8 cellular contexts compared by ENCODE assay signal in genomic region chr19:55173186-55173716, GRCh38. TPM values are rescaled to one million over a fixed set of nuclear protein-coding genes. Genes with fewer than 3 reads are reported as not detected.
DNase-seq lines count a peak whose midpoint lies in the region; ATAC-seq and TF ChIP-seq lines count a peak whose summit lies in the region.

No MANE protein-coding gene starts in this region.

- H4K5ac ChIP-seq in IMR-90 (ENCODE audit: low read depth, low read length) (no peak overlapping the region; the same call in 1 of the 2 replicates), mesendoderm (ENCODE audit: low read length) (no peak overlapping the region)

- peak overlapping the region; percentile 50 to 95; a peak in 2 of 4 replicates for H4K8ac ChIP-seq in IMR-90 (ENCODE audit: low read depth in 2 of 2, low read length in 2 of 2)
- H4K8ac ChIP-seq in mesendoderm (ENCODE audit: low read depth, low read length) = no peak overlapping the region

- no peaks in the 10 kb centered on the region for H3K9me3 Mint-ChIP-seq in dendritic cell treated with granulocyte-macrophage colony-stimulating factor and Interleukin-4, amounts not matched to agents 40 ng/mL and 50 ng/mL, for 4 days

- no peak overlapping the region for H4K91ac ChIP-seq in IMR-90 (ENCODE audit: insufficient read depth, low read depth, low read length)

- TF ChIP-seq RAD21 in IMR-90 (IDR thresholded peaks at IDR 0.05; ENCODE audit: low read length) = no peak

- H3K4me1 Mint-ChIP-seq in dendritic cell treated with granulocyte-macrophage colony-stimulating factor and Interleukin-4, amounts not matched to agents 40 ng/mL and 50 ng/mL, for 4 days (ENCODE audit: low read depth) = peaks cover 22% of the 10 kb centered on the region

- peak overlapping the region; percentile 91 for H2AFZ ChIP-seq in IMR-90 (replicated peaks; ENCODE audit: low read length, poor library complexity)

- peak overlapping the region; percentile 30; the same call in 1 of the 2 replicates for H3K14ac ChIP-seq in IMR-90 (replicated peaks; ENCODE audit: low read depth, low read length)

- H2BK20ac ChIP-seq in IMR-90 (ENCODE audit: low read depth, low read length) = no peak overlapping the region

- H3K9me3 ChIP-seq in IMR-90 (ENCODE audit: control insufficient read depth, insufficient read depth, low read length) = no peaks in the 10 kb centered on the region

- peak; percentile 3; the same call in 1 of the 2 replicates for ATAC-seq in IMR-90 (ENCODE audit: low read depth)
- ATAC-seq in activated CD4-positive, CD25-positive, alpha-beta regulatory T cell treated with anti-CD3 and anti-CD28 coated beads, Interleukin-2, amount 50 U/mL, for 24 hours = no peak

- dilution Hi-C loops in IMR-90 (cut with HindIII; ENCODE audit: low sequenced_read_pairs, unreplicated experiment) = no loop called here

- no peak for TF ChIP-seq POLR2A in IMR-90 (IDR thresholded peaks at IDR 0.05; ENCODE audit: low read depth, low read length)

- intact Hi-C loops in IMR-90 (cut with micrococcal nuclease) = no loop called here
- intact Hi-C loops in dendritic cell treated with granulocyte-macrophage colony-stimulating factor and Interleukin-4, amounts not matched to agents 40 ng/mL and 50 ng/mL, for 4 days (cut with micrococcal nuclease) = no loop called here

- no peak overlapping the region for H2AK5ac ChIP-seq in IMR-90 (ENCODE audit: low read depth, low read length)
- H2AK5ac ChIP-seq in mesendoderm (ENCODE audit: low read length) = no peak overlapping the region

- H3K9me1 ChIP-seq in IMR-90 (ENCODE audit: insufficient read depth, low read length) = no peaks in the 10 kb centered on the region

- H3K36me3 ChIP-seq in IMR-90 (ENCODE audit: control insufficient read depth, insufficient read depth, low read length) (no peaks in the 10 kb centered on the region), mesendoderm (ENCODE audit: control insufficient read depth, insufficient read depth, low read length) (no peaks in the 10 kb centered on the region)

- no peak for TF ChIP-seq CTCF in 22Rv1 (IDR thresholded peaks at IDR 0.05)
- TF ChIP-seq CTCF in IMR-90 (conservative IDR thresholded peaks at IDR 0.05; ENCODE audit: low read depth, low read length) = no peak

- H3K4me2 ChIP-seq in IMR-90 (ENCODE audit: low read depth, low read length) = peak overlapping the region; percentile 68
- peak overlapping the region; percentile 91 for H3K4me2 ChIP-seq in mesendoderm (ENCODE audit: low read length)

- peak overlapping the region; percentile 17 for H3K9ac ChIP-seq in IMR-90 (ENCODE audit: low read depth, low read length)
- H3K9ac ChIP-seq in mesendoderm (ENCODE audit: low read length) = peak overlapping the region; percentile 61

- H3K27ac ChIP-seq in 22Rv1 (peak overlapping the region; percentile 78), IMR-90 (ENCODE audit: insufficient read depth, low read length) (no peak overlapping the region; the same call in 1 of the 2 replicates), mesendoderm (ENCODE audit: low read depth, low read length) (no peak overlapping the region)

- H3K4me1 ChIP-seq in IMR-90 (ENCODE audit: control insufficient read depth, insufficient read depth, low read length) (peaks cover 4% of the 10 kb centered on the region; the same call in 1 of the 2 replicates), mesendoderm (ENCODE audit: control insufficient read depth, low read depth, low read length) (no peaks in the 10 kb centered on the region)

- in situ Hi-C loops in IMR-90 (cut with MboI; ENCODE audit: low sequenced_read_pairs) = no loop called here

- no peak overlapping the region for H3K18ac ChIP-seq in IMR-90 (ENCODE audit: low read depth, low read length)
- peak overlapping the region; percentile 9 for H3K18ac ChIP-seq in mesendoderm (ENCODE audit: low read length)

- peak overlapping the region; percentile 67 for H3K4me3 Mint-ChIP-seq in dendritic cell treated with granulocyte-macrophage colony-stimulating factor and Interleukin-4, amounts not matched to agents 40 ng/mL and 50 ng/mL, for 4 days

- H2BK5ac ChIP-seq in IMR-90 (ENCODE audit: low read depth, low read length, poor library complexity, severe bottlenecking) (no peak overlapping the region), mesendoderm (ENCODE audit: low read length) (no peak overlapping the region)

- no peak overlapping the region; the same call in 1 of the 2 replicates for H3K23ac ChIP-seq in IMR-90 (ENCODE audit: low read depth, low read length)
- no peak overlapping the region for H3K23ac ChIP-seq in mesendoderm (ENCODE audit: low read length)

- H3K79me1 ChIP-seq in IMR-90 (ENCODE audit: low read depth in 1 of 2, low read length in 2 of 2) (no peaks in the 10 kb centered on the region), mesendoderm (ENCODE audit: low read length) (no peaks in the 10 kb centered on the region)

- H3K27me3 ChIP-seq in IMR-90 (ENCODE audit: control insufficient read depth, insufficient read depth, low read length) (peaks cover 17% of the 10 kb centered on the region), mesendoderm (ENCODE audit: insufficient read depth, low read length, poor library complexity) (peaks cover 6% of the 10 kb centered on the region)

- DNase-seq in IMR-90 (no peak), mesendoderm (no peak), NAMALWA (ENCODE audit: low spot score) (no peak), globus pallidus (ENCODE audit: low spot score) (no peak)
- no peak for DNase-seq in activated CD4-positive, CD25-positive, alpha-beta regulatory T cell (lab: John Stamatoyannopoulos, UW)

- peaks cover 96% of the 10 kb centered on the region for H3K27me3 Mint-ChIP-seq in dendritic cell treated with granulocyte-macrophage colony-stimulating factor and Interleukin-4, amounts not matched to agents 40 ng/mL and 50 ng/mL, for 4 days

- H2BK15ac ChIP-seq in IMR-90 (ENCODE audit: low read depth, low read length) (no peak overlapping the region), mesendoderm (replicated peaks; ENCODE audit: low read depth) (no peak overlapping the region)

- POLR2A ChIA-PET in IMR-90 (lab: Charles Lee; ENCODE audit: unreplicated experiment) = no interaction called here

- no TSS peak for BruUV-seq in IMR-90 (replicated peaks; lab: Mats Ljungman, UMichigan)

- no peak overlapping the region for H3K27ac Mint-ChIP-seq in dendritic cell treated with granulocyte-macrophage colony-stimulating factor and Interleukin-4, amounts not matched to agents 40 ng/mL and 50 ng/mL, for 4 days

- CTCF ChIA-PET in IMR-90 (lab: Yijun Ruan, JAX) = no interaction called here

- no peaks in the 10 kb centered on the region for H3K36me3 Mint-ChIP-seq in dendritic cell treated with granulocyte-macrophage colony-stimulating factor and Interleukin-4, amounts not matched to agents 40 ng/mL and 50 ng/mL, for 4 days (ENCODE audit: low read depth)

- no peaks in the 10 kb centered on the region for H3K79me2 ChIP-seq in mesendoderm (ENCODE audit: control insufficient read depth, insufficient read depth, low read length)

- H2AK9ac ChIP-seq in IMR-90 (replicated peaks; ENCODE audit: low read depth, low read length, poor library complexity) = peak overlapping the region; percentile 78

- H3K4ac ChIP-seq in IMR-90 (ENCODE audit: low read depth, low read length) = peak overlapping the region; percentile 65; the same call in 1 of the 2 replicates
- peak overlapping the region; percentile 25 for H3K4ac ChIP-seq in mesendoderm (ENCODE audit: low read depth, low read length)

- H2BK120ac ChIP-seq in IMR-90 (ENCODE audit: low read depth, low read length) = no peak overlapping the region
- H2BK120ac ChIP-seq in mesendoderm (ENCODE audit: low read depth, low read length) = no peak overlapping the region

- WGBS in IMR-90 (ENCODE audit: extremely low coverage in 2 of 2, insufficient read length in 1 of 2), 2 experiments = 0% methylated on average over 13 of the region's 32 CpGs; no CpG with 5 or more reads in 1 of the 2 experiments
- no CpG with 5 or more reads among the region's 32 CpGs for WGBS in mesendoderm (ENCODE audit: extremely low coverage, insufficient coverage, low lambda C conversion rate)

- H4K20me1 ChIP-seq in IMR-90 (ENCODE audit: insufficient read depth, low read length) = peaks cover 3% of the 10 kb centered on the region

- H3K4me3 ChIP-seq in IMR-90 (ENCODE audit: insufficient read depth, low read depth, low read length) = peak overlapping the region; percentile 14
- H3K4me3 ChIP-seq in mesendoderm (ENCODE audit: low read length) = peak overlapping the region; percentile 42

- H3K56ac ChIP-seq in IMR-90 (ENCODE audit: extremely low read depth, insufficient read depth, low read length) (no peak overlapping the region), mesendoderm (ENCODE audit: low read length) (peak overlapping the region; percentile 90)

TF ChIP-seq in IMR-90, 13 proteins besides CTCF, POLR2A, EP300 and RAD21 (continues in another document):
- TF ChIP-seq MXI1 (IDR thresholded peaks at IDR 0.05; ENCODE audit: borderline replicate concordance, low read depth, low read length) = no peak

RNA-seq across cellular contexts. Expression of gene DNAAF3, which starts 6.8 kb away (rescaled TPM):
- 0.28 TPM in 1 of 2 replicates, not detected in the other for total RNA-seq in IMR-90 (2012; rRNA removed)
- 0.34 TPM in 2 replicates for polyA plus RNA-seq in IMR-90 (2012; rRNA removed)
- polyA plus RNA-seq in IMR-90 (2012; cell fraction: cytosol; rRNA removed) = 0.35 and 0.37 TPM in 2 replicates
- polyA plus RNA-seq in IMR-90 (2012; cell fraction: nucleus; rRNA removed; ENCODE audit: low replicate concordance) = 0.96 and 1.7 TPM in 2 replicates
- 1.4 TPM for polyA plus RNA-seq in mesendoderm (2013, experiment 1 of 2)
- polyA plus RNA-seq in mesendoderm (2013, experiment 2 of 2) = 1.1 TPM

RNA-seq across cellular contexts. Expression of gene SYT5, which starts 6.8 kb away (rescaled TPM):
- total RNA-seq in IMR-90 (2012; rRNA removed) = under 0.01 TPM in 2 replicates
- 0.15 TPM in 1 of 2 replicates, not detected in the other for polyA plus RNA-seq in IMR-90 (2012; rRNA removed)
- 0.02 and 0.08 TPM in 2 replicates for polyA plus RNA-seq in IMR-90 (2012; cell fraction: cytosol; rRNA removed)
- 0.36 and 0.41 TPM in 2 replicates for polyA plus RNA-seq in IMR-90 (2012; cell fraction: nucleus; rRNA removed; ENCODE audit: low replicate concordance)
- 0.53 TPM for polyA plus RNA-seq in mesendoderm (2013, experiment 1 of 2)
- 0.24 TPM for polyA plus RNA-seq in mesendoderm (2013, experiment 2 of 2)

RNA-seq across cellular contexts. Expression of gene TNNI3, which starts 15.7 kb away (rescaled TPM):
- total RNA-seq in IMR-90 (2012; rRNA removed) = not detected in 2 replicates
- not detected in 2 replicates for polyA plus RNA-seq in IMR-90 (2012; rRNA removed)
- polyA plus RNA-seq in IMR-90 (2012; cell fraction: cytosol; rRNA removed) = 0.09 and 0.24 TPM in 2 replicates
- polyA plus RNA-seq in IMR-90 (2012; cell fraction: nucleus; rRNA removed; ENCODE audit: low replicate concordance) = 0.26 and 0.28 TPM in 2 replicates
- polyA plus RNA-seq in mesendoderm (2013, experiment 1 of 2) = 4.3 TPM
- 4.0 TPM for polyA plus RNA-seq in mesendoderm (2013, experiment 2 of 2)

RNA-seq across cellular contexts. Expression of gene TNNT1, which starts 24.2 kb away (rescaled TPM):
- 1.3 and 3.1 TPM in 2 replicates for total RNA-seq in IMR-90 (2012; rRNA removed)
- 2.5 and 2.6 TPM in 2 replicates for polyA plus RNA-seq in IMR-90 (2012; rRNA removed)
- 1.4 and 3.4 TPM in 2 replicates for polyA plus RNA-seq in IMR-90 (2012; cell fraction: cytosol; rRNA removed)
- 1.1 and 2.2 TPM in 2 replicates for polyA plus RNA-seq in IMR-90 (2012; cell fraction: nucleus; rRNA removed; ENCODE audit: low replicate concordance)
- polyA plus RNA-seq in mesendoderm (2013, experiment 1 of 2) = 35.9 TPM
- 40.3 TPM for polyA plus RNA-seq in mesendoderm (2013, experiment 2 of 2)

RNA-seq across cellular contexts. Expression of gene PTPRH, which starts 36.0 kb away (rescaled TPM):
- 1.7 and 3.4 TPM in 2 replicates for total RNA-seq in IMR-90 (2012; rRNA removed)
- polyA plus RNA-seq in IMR-90 (2012; rRNA removed) = 1.3 and 1.7 TPM in 2 replicates
- polyA plus RNA-seq in IMR-90 (2012; cell fraction: cytosol; rRNA removed) = 0.37 and 2.0 TPM in 2 replicates
- polyA plus RNA-seq in IMR-90 (2012; cell fraction: nucleus; rRNA removed; ENCODE audit: low replicate concordance) = 2.8 and 3.0 TPM in 2 replicates
- 0.15 TPM for polyA plus RNA-seq in mesendoderm (2013, experiment 1 of 2)
- 0.22 TPM for polyA plus RNA-seq in mesendoderm (2013, experiment 2 of 2)
